ENCODE assay signal across 25 cellular contexts in genomic region chr5:74094096-74094778, GRCh38.
DNase-seq lines count a peak whose midpoint lies in the region; ATAC-seq, FAIRE-seq and TF ChIP-seq lines count a peak whose summit lies in the region.
"Had no signal": no experiment of that assay in that cellular context is flagged by ENCODE, and none has a peak within 500 bp of the region (broad histone marks: within the 10 kb centered on the region; RNA-seq: fewer than 3 reads in every experiment).

No MANE protein-coding gene starts in this region.

- H3K9me3 ChIP-seq in GM23248 (ENCODE audit: low read depth) (no peaks in the 10 kb centered on the region), gastrocnemius medialis (no peaks in the 10 kb centered on the region)
- H3K9me3 ChIP-seq: left lung, Peyer's patch, SJSA1 had no signal

- H3K4me1 ChIP-seq in GM23248 (ENCODE audit: insufficient read depth) (no peaks in the 10 kb centered on the region), gastrocnemius medialis (peaks cover 16 to 21% of the 10 kb centered on the region in 2 donors)
- H3K4me1 ChIP-seq: left lung, neural progenitor cell, Peyer's patch had no signal

- TF ChIP-seq CTCF in bronchial epithelial cell (IDR thresholded peaks at IDR 0.05; ENCODE audit: insufficient read depth, low read length, severe bottlenecking) (no peak), gastrocnemius medialis (IDR thresholded peaks at IDR 0.05 in 4 of 5, conservative IDR thresholded peaks at IDR 0.05 in 1 of 5) (no peak)

- no peak overlapping the region for H2AFZ ChIP-seq in GM23248
- H2AFZ ChIP-seq: neural progenitor cell had no signal

- in situ Hi-C loops in GM23248 (cut with MboI) = no loop called here
- in situ Hi-C loops in gastrocnemius medialis (cut with MboI; ENCODE audit: low sequenced_read_pairs in 4 of 4) = no loop called here

- no peak overlapping the region for H3K4me2 ChIP-seq in GM23248 (ENCODE audit: unreplicated experiment)
- H3K4me2 ChIP-seq: neural progenitor cell had no signal

- FAIRE-seq in bronchial epithelial cell (lab: Jason Lieb, UNC) = no peak
- FAIRE-seq: GM12878, H54, small intestine had no signal

- TF ChIP-seq POLR2A in gastrocnemius medialis (IDR thresholded peaks at IDR 0.05) = no peak

- no peaks in the 10 kb centered on the region for H3K79me2 ChIP-seq in GM23248 (ENCODE audit: insufficient read depth)

- H3K36me3 ChIP-seq in GM23248 (ENCODE audit: low read depth) (no peaks in the 10 kb centered on the region), bronchial epithelial cell (ENCODE audit: control insufficient read depth, insufficient read depth, low read length) (no peaks in the 10 kb centered on the region), gastrocnemius medialis (no peaks in the 10 kb centered on the region)
- H3K36me3 ChIP-seq: left lung, Peyer's patch, SJSA1, tibial artery had no signal

- H3K9me2 ChIP-seq in GM23248 (ENCODE audit: insufficient read depth) = no peaks in the 10 kb centered on the region

- no peaks in the 10 kb centered on the region; the same call in 1 of the 2 replicates for H3K27me3 ChIP-seq in GM23248 (replicated peaks; ENCODE audit: insufficient read depth)
- H3K27me3 ChIP-seq in bronchial epithelial cell (ENCODE audit: control insufficient read depth, insufficient read depth, low read length) = no peaks in the 10 kb centered on the region
- H3K27me3 ChIP-seq in gastrocnemius medialis = no peaks in the 10 kb centered on the region
- H3K27me3 ChIP-seq: left lung, neural progenitor cell, Peyer's patch, SJSA1, tibial artery had no signal

- intact Hi-C loops in gastrocnemius medialis (cut with DNase I; ENCODE audit: low total_unique reads) = no loop called here

- DNase-seq in GM23248 = peak; percentile 8
- DNase-seq in NCI-H2171 treated with DMSO at 0.1 percent for 48 hours (lab: John Stamatoyannopoulos, UW) = peak; percentile 37
- peak; percentile 24 for DNase-seq in bronchial epithelial cell (ENCODE audit: low read depth)
- peak; percentile 64 for DNase-seq in iris pigment epithelial cell (ENCODE audit: low read depth)
- no peak for DNase-seq in kidney tubule cell (ENCODE audit: low spot score)
- no peak for DNase-seq in gastrocnemius medialis
- DNase-seq in NOMO-1 (lab: John Stamatoyannopoulos, UW; ENCODE audit: unreplicated experiment in 2 of 2) = no peak
- DNase-seq: activated CD4-positive, alpha-beta T cell treated with anti-CD3 and anti-CD28 coated beads for 48 hours; activated CD8-positive, alpha-beta memory T cell treated with anti-CD3 and anti-CD28 coated beads, Interleukin-2, amount 10 ng/mL, durations not matched to agents 7 days and 5 days; activated naive CD8-positive, alpha-beta T cell treated with anti-CD3 and anti-CD28 coated beads, Interleukin-2, amount 10 ng/mL, durations not matched to agents 7 days and 5 days; CD4-positive, alpha-beta T cell; glutamatergic neuron; left lung; NCI-H2081 treated with DMSO at 0.1 percent for 48 hours; Peyer's patch; stimulated activated naive CD8-positive, alpha-beta T cell treated with anti-CD3 and anti-CD28 coated beads, Interleukin-15, Interleukin-2, amounts not matched to agents 100 U/mL and 50 U/mL, for 24 hours; T-helper 17 cell; tibial artery had no signal

- H3F3A ChIP-seq in GM23248 (ENCODE audit: insufficient read depth) = no peaks in the 10 kb centered on the region

- H3K4me3 ChIP-seq in GM23248 (no peak overlapping the region), bronchial epithelial cell (ENCODE audit: low read depth, low read length) (no peak overlapping the region), gastrocnemius medialis (no peak overlapping the region)
- H3K4me3 ChIP-seq: GM12878, left lung, neural progenitor cell, Peyer's patch, SJSA1, tibial artery had no signal

- no peaks in the 10 kb centered on the region for H4K20me1 ChIP-seq in GM23248 (ENCODE audit: insufficient read depth)

- ATAC-seq in gastrocnemius medialis (no peak), GM18909 (IDR thresholded peaks at IDR 0.05; ENCODE audit: poor library complexity, unreplicated experiment) (no peak)
- ATAC-seq: activated CD8-positive, alpha-beta memory T cell treated with anti-CD3 and anti-CD28 coated beads, Interleukin-2, amount 10 ng/mL, durations not matched to agents 7 days and 5 days; GM12878; left lung; stimulated activated naive CD8-positive, alpha-beta T cell treated with anti-CD3 and anti-CD28 coated beads, Interleukin-15, Interleukin-2, amounts not matched to agents 100 U/mL and 50 U/mL, for 24 hours; T-helper 17 cell had no signal

- WGBS in GM23248 (ENCODE audit: low coverage in 1 of 2, low lambda C conversion rate in 2 of 2, missing lambda C conversion rate in 2 of 2), 2 experiments = 78 to 79% methylated on average over 5 of the region's 5 CpGs

- H3K27ac ChIP-seq in GM23248 (no peak overlapping the region), gastrocnemius medialis (no peak overlapping the region)
- H3K27ac ChIP-seq: epithelial cell of prostate, left lung, neural progenitor cell, Peyer's patch, SJSA1, tibial artery had no signal

- no peak overlapping the region for H3K9ac ChIP-seq in GM23248
- H3K9ac ChIP-seq: neural progenitor cell had no signal

Comparison
In these comparisons a context has a peak if more than half of its experiments do, and no peak if none do; other contexts are left out.
1. DNase-seq: peak in GM23248 (single experiment), NCI-H2171 treated with DMSO at 0.1 percent for 48 hours (single experiment), bronchial epithelial cell (single experiment) and iris pigment epithelial cell (single experiment); none in kidney tubule cell (single experiment), gastrocnemius medialis (0 of 2) and NOMO-1 (0 of 2).